In genomic region chr1:185695299-185695698, GRCh38 we compare ENCODE assay signal across 11 cellular contexts. TPM values are rescaled to one million over a fixed set of nuclear protein-coding genes. Genes with fewer than 3 reads are reported as not detected.
DNase-seq lines count a peak whose midpoint lies in the region; ATAC-seq and TF ChIP-seq lines count a peak whose summit lies in the region.
"Had no signal": no experiment of that assay in that cellular context is flagged by ENCODE, and none has a peak within 500 bp of the region (broad histone marks: within the 10 kb centered on the region; RNA-seq: fewer than 3 reads in every experiment).

No MANE protein-coding gene starts in this region.

- H3K9me3 ChIP-seq in CD4-positive, alpha-beta T cell (ENCODE audit: control insufficient read depth, low read length), result no peaks in the 10 kb centered on the region
- H3K9me3 ChIP-seq: SJCRH30 had no signal

- no peak for DNase-seq in CD4-positive, alpha-beta T cell
- peak; percentile 33 for DNase-seq in HT-29 (ENCODE audit: low spot score)
- DNase-seq in SK-MEL-5 (ENCODE audit: low read depth, low spot score), result peak; percentile 34
- peak; percentile 24 for DNase-seq in inferior parietal cortex (ENCODE audit: extremely low spot score)
- no peak for DNase-seq in glutamatergic neuron
- no peak for DNase-seq in NCI-H748 (lab: John Stamatoyannopoulos, UW; ENCODE audit: unreplicated experiment)
- DNase-seq in iPS-NIHi11 (ENCODE audit: low spot score), result no peak
- no peak for DNase-seq in C1 segment of cervical spinal cord (lab: John Stamatoyannopoulos, UW)
- DNase-seq: KG1; SJCRH30; stimulated activated naive CD8-positive, alpha-beta T cell treated with anti-CD3 and anti-CD28 coated beads, Interleukin-15, amount 100 ng/mL, for 72 hours had no signal

- no peak for ATAC-seq in CD4-positive, alpha-beta T cell (ENCODE audit: poor library complexity)
- ATAC-seq: stimulated activated naive CD8-positive, alpha-beta T cell treated with anti-CD3 and anti-CD28 coated beads, Interleukin-15, amount 100 ng/mL, for 72 hours had no signal

- POLR2A ChIA-PET in CD4-positive, alpha-beta T cell (lab: Charles Lee), result interaction anchor here (4.3 kb wide), 1 partner anchor 378 kb away, joined by 32 read pairs; the partner anchor contains the start of gene IVNS1ABP

- no peaks in the 10 kb centered on the region for H3K9me3 Mint-ChIP-seq in CD4-positive, alpha-beta T cell
- no peaks in the 10 kb centered on the region for H3K9me3 Mint-ChIP-seq in glutamatergic neuron (ENCODE audit: unreplicated experiment)

- peak; percentile 52 for TF ChIP-seq CTCF in CD4-positive, alpha-beta T cell (IDR thresholded peaks at IDR 0.05)
- no peak for TF ChIP-seq CTCF in glutamatergic neuron (IDR thresholded peaks at IDR 0.05; ENCODE audit: partially characterized antibody, unreplicated experiment)

- in situ Hi-C loops in SK-MEL-5 (cut with HindIII; ENCODE audit: low pct_unique_long_range_greater_than_20kb, low sequenced_read_pairs), result no loop called here

- CTCF ChIA-PET in CD4-positive, alpha-beta T cell (lab: Charles Lee), result interaction anchor here (0.5 to 3.0 kb wide), 3 partner anchors 57 to 582 kb away, joined by 3 to 9 read pairs (median 3); partner anchors contain the start of gene IVNS1ABP

- peaks cover 23% of the 10 kb centered on the region for H3K4me1 Mint-ChIP-seq in CD4-positive, alpha-beta T cell (ENCODE audit: low read depth)
- peaks cover 1% of the 10 kb centered on the region for H3K4me1 Mint-ChIP-seq in glutamatergic neuron (ENCODE audit: low read depth, unreplicated experiment)

- no peak overlapping the region for H3K4me3 Mint-ChIP-seq in CD4-positive, alpha-beta T cell
- no peak overlapping the region for H3K4me3 Mint-ChIP-seq in glutamatergic neuron (ENCODE audit: unreplicated experiment)

- H3K27ac Mint-ChIP-seq in CD4-positive, alpha-beta T cell, result no peak overlapping the region
- H3K27ac Mint-ChIP-seq in glutamatergic neuron (ENCODE audit: unreplicated experiment), result no peak overlapping the region
- H3K27ac Mint-ChIP-seq: stimulated activated naive CD8-positive, alpha-beta T cell treated with anti-CD3 and anti-CD28 coated beads, Interleukin-15, amount 100 ng/mL, for 72 hours had no signal

- H3K27ac ChIP-seq in CD4-positive, alpha-beta T cell (ENCODE audit: low read depth, low read length), result no peak overlapping the region
- H3K27ac ChIP-seq: SJCRH30 had no signal

- no peaks in the 10 kb centered on the region for H3K36me3 Mint-ChIP-seq in CD4-positive, alpha-beta T cell (ENCODE audit: low read depth)
- no peaks in the 10 kb centered on the region for H3K36me3 Mint-ChIP-seq in glutamatergic neuron (ENCODE audit: unreplicated experiment)

- no peaks in the 10 kb centered on the region for H3K27me3 ChIP-seq in CD4-positive, alpha-beta T cell (ENCODE audit: control insufficient read depth, insufficient read depth, low read length)
- H3K27me3 ChIP-seq: SJCRH30 had no signal

- intact Hi-C loops in CD4-positive, alpha-beta T cell (cut with DNase I, micrococcal nuclease), result loop anchor here (1.0 to 5.0 kb wide), 3 partner anchors 456 to 890 kb away; no protein-coding TSS in a partner anchor

- H3K27me3 Mint-ChIP-seq in CD4-positive, alpha-beta T cell, result peaks cover 12% of the 10 kb centered on the region
- H3K27me3 Mint-ChIP-seq in glutamatergic neuron (ENCODE audit: unreplicated experiment), result peaks cover 2% of the 10 kb centered on the region

RNA-seq across cellular contexts. Expression of gene HMCN1, which starts 38.9 kb away (rescaled TPM):
- total RNA-seq in CD4-positive, alpha-beta T cell, result under 1 TPM; 0.14 TPM
- 0.05 and 0.15 TPM in 2 replicates for total RNA-seq in HT-29 (2014; rRNA removed; shearing (Covaris generic))
- 128 and 150 TPM in 2 replicates for total RNA-seq in SK-MEL-5 (2014; rRNA removed; shearing (Covaris generic))
- polyA plus RNA-seq in SK-MEL-5 (2015; cell fraction: cytosol; rRNA removed), result 92.7 and 126 TPM in 2 replicates
- 93.1 and 121 TPM in 2 replicates for polyA plus RNA-seq in SK-MEL-5 (2015; cell fraction: nucleus; rRNA removed)
- total RNA-seq in glutamatergic neuron (ENCODE audit: unreplicated experiment), result 0.93 TPM

Comparison
In these comparisons a context has a peak if more than half of its experiments do, and no peak if none do; other contexts are left out.
1. DNase-seq: peak in HT-29 (single experiment), SK-MEL-5 (single experiment) and inferior parietal cortex (single experiment); none in CD4-positive, alpha-beta T cell (0 of 10), glutamatergic neuron (single experiment), NCI-H748 (single experiment), iPS-NIHi11 (single experiment) and C1 segment of cervical spinal cord (0 of 14).
2. RNA of gene HMCN1, which starts 38.9 kb away (total RNA-seq): 128 to 150 TPM in SK-MEL-5; 0.93 TPM in glutamatergic neuron (single experiment), 0.05 to 0.15 TPM in HT-29 and 0.14 TPM in CD4-positive, alpha-beta T cell; every median in the first group is over 10 times any median in the second.